13 cellular contexts compared by ENCODE assay signal in the genomic region with DNA sequence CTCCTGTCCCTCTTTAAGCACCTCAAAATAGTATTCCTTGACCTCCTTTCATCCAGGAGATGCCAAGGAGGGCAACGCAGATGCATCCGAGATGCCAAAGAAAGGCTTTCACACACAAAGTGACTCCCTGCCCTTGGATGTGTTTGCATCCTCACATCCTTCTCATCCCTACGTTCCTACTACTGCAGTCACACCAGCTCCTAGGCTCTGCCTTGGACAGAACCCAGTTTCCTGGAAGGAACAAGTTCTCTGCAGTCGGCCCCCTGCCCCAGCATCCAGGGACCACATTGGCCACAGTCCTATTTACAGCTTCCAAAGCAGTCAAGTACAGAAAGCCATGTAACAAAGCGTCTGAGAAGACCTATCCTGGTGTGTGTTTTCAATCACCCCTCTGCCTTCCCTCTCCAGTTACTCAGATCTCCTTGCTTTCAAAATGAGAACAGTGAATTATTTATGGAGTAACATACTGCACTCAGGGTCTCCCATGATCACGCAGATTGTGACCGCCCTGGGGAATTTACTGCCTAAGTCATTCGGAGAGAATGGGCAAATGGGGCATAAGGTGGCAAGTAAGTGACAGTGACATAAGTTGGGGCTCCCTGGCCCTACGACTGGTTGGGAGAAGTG. TPM values are rescaled to one million over a fixed set of nuclear protein-coding genes. Genes with fewer than 3 reads are reported as not detected.
DNase-seq lines count a peak whose midpoint lies in the region; ATAC-seq and TF ChIP-seq lines count a peak whose summit lies in the region.
"Had no signal": no experiment of that assay in that cellular context is flagged by ENCODE, and none has a peak within 500 bp of the region (broad histone marks: within the 10 kb centered on the region; RNA-seq: fewer than 3 reads in every experiment).

No MANE protein-coding gene starts in this region.

- WGBS in GM23248 (ENCODE audit: low coverage in 1 of 2, low lambda C conversion rate in 2 of 2, missing lambda C conversion rate in 2 of 2), 2 experiments, result 46% methylated on average over 9 of the region's 9 CpGs
- WGBS in body of pancreas, 2 donors, result 70 to 73% methylated on average over 9 of the region's 9 CpGs

- DNase-seq in GM23248, result no peak
- no peak for DNase-seq in body of pancreas
- no peak for DNase-seq in left lung
- DNase-seq in SIG-M5 treated with dmso at 0.1 percent for 504 hours (lab: John Stamatoyannopoulos, UW; ENCODE audit: unreplicated experiment), result no peak
- no peak for DNase-seq in stimulated activated naive CD4-positive, alpha-beta T cell treated with Interleukin-2 at 50 U/mL for 16 hours (lab: John Stamatoyannopoulos, UW)
- DNase-seq in midbrain (lab: John Stamatoyannopoulos, UW), result no peak
- DNase-seq: DMS53, NCI-H1694 treated with DMSO at 0.1 percent for 48 hours, NCI-H69 had no signal

- H3K4me2 ChIP-seq in GM23248 (ENCODE audit: unreplicated experiment) (peak overlapping the region; percentile 58), skeletal muscle satellite cell (ENCODE audit: low read length) (peak overlapping the region; percentile 33)

- H3K36me3 ChIP-seq in GM23248 (ENCODE audit: low read depth) (no peaks in the 10 kb centered on the region), body of pancreas (replicated peaks in 1 of 2; ENCODE audit: insufficient read depth in 1 of 2, low read depth in 2 of 2) (no peaks in the 10 kb centered on the region), left lung (no peaks in the 10 kb centered on the region), skeletal muscle satellite cell (ENCODE audit: insufficient read depth, low read length) (no peaks in the 10 kb centered on the region)
- H3K36me3 ChIP-seq: SJSA1, vagina had no signal

- peak overlapping the region; percentile 89 for H3K27ac ChIP-seq in GM23248
- H3K27ac ChIP-seq in body of pancreas, result peak overlapping the region in 3 of 4 donors; percentile 29 to 68 (median 66)
- peak overlapping the region; percentile 42 to 57 for H3K27ac ChIP-seq in left lung
- H3K27ac ChIP-seq: SJSA1, vagina had no signal

- H3F3A ChIP-seq in GM23248 (ENCODE audit: insufficient read depth), result peaks cover 25% of the 10 kb centered on the region

- peak overlapping the region; percentile 71 for H3K9ac ChIP-seq in GM23248
- H3K9ac ChIP-seq in skeletal muscle satellite cell (ENCODE audit: low read depth, low read length), result peak overlapping the region; percentile 55

- H3K9me3 ChIP-seq in GM23248 (ENCODE audit: low read depth) (no peaks in the 10 kb centered on the region), body of pancreas (no peaks in the 10 kb centered on the region), left lung (no peaks in the 10 kb centered on the region), skeletal muscle satellite cell (replicated peaks; ENCODE audit: low read length) (no peaks in the 10 kb centered on the region)
- H3K9me3 ChIP-seq: SJSA1, vagina had no signal

- no peaks in the 10 kb centered on the region for H4K20me1 ChIP-seq in GM23248 (ENCODE audit: insufficient read depth)

- intact Hi-C loops in body of pancreas (cut with DNase I), result no loop called here
- intact Hi-C loops in left lung (cut with DNase I), result no loop called here

- ATAC-seq in body of pancreas, result no peak
- peak; percentile 8 for ATAC-seq in left lung
- ATAC-seq in GM21529 (IDR thresholded peaks at IDR 0.05; ENCODE audit: unreplicated experiment), result no peak

- H3K27me3 ChIP-seq in GM23248 (replicated peaks; ENCODE audit: insufficient read depth), result no peaks in the 10 kb centered on the region
- no peaks in the 10 kb centered on the region for H3K27me3 ChIP-seq in body of pancreas
- no peaks in the 10 kb centered on the region for H3K27me3 ChIP-seq in left lung
- H3K27me3 ChIP-seq in skeletal muscle satellite cell (ENCODE audit: control insufficient read depth, insufficient read depth, low read length), result peaks cover 4% of the 10 kb centered on the region
- H3K27me3 ChIP-seq: SJSA1, vagina had no signal

- in situ Hi-C loops in GM23248 (cut with MboI), result no loop called here

- 0 out of 2 replicates have a peak overlapping the region, but pooled peaks have one; percentile 15 for H2AFZ ChIP-seq in GM23248

- H3K4me3 ChIP-seq in GM23248 (no peak overlapping the region), body of pancreas (no peak overlapping the region), left lung (no peak overlapping the region), skeletal muscle satellite cell (ENCODE audit: low read length) (no peak overlapping the region)
- H3K4me3 ChIP-seq: SJSA1, vagina had no signal

- peaks cover 16% of the 10 kb centered on the region for H3K4me1 ChIP-seq in GM23248 (ENCODE audit: insufficient read depth)
- peaks cover 28% of the 10 kb centered on the region for H3K4me1 ChIP-seq in body of pancreas
- H3K4me1 ChIP-seq in left lung, result peaks cover 14 to 31% of the 10 kb centered on the region in 2 donors
- H3K4me1 ChIP-seq in skeletal muscle satellite cell (ENCODE audit: control insufficient read depth, insufficient read depth, low read length), result peaks cover 28% of the 10 kb centered on the region

- no peaks in the 10 kb centered on the region for H3K9me2 ChIP-seq in GM23248 (ENCODE audit: insufficient read depth)

- TF ChIP-seq CTCF in body of pancreas (IDR thresholded peaks at IDR 0.05) (no peak), left lung (IDR thresholded peaks at IDR 0.05) (no peak)

- H3K79me2 ChIP-seq in GM23248 (ENCODE audit: insufficient read depth), result no peaks in the 10 kb centered on the region

- TF ChIP-seq POLR2A in body of pancreas (IDR thresholded peaks at IDR 0.05), result no peak

RNA-seq across cellular contexts. Expression of gene SRP9, which starts 21.8 kb away (rescaled TPM):
- 321 and 446 TPM in 2 replicates for total RNA-seq in GM23248 (2014; rRNA removed; shearing (Covaris generic))
- polyA plus RNA-seq in GM23248 (2016; fragmentation: Nextera tagmentation; extraction: Ambion mirVana), result 415 and 419 TPM in 2 replicates
- total RNA-seq in body of pancreas (10 to 100 TPM; 48.5 to 86.6 TPM), left lung (100 to 1,000 TPM; 195 to 204 TPM)
- 202 and 253 TPM in 2 replicates for total RNA-seq in skeletal muscle satellite cell (2012; rRNA removed)

RNA-seq across cellular contexts. Expression of gene EPHX1, which starts 54.1 kb away (rescaled TPM):
- 18.2 and 21.9 TPM in 2 replicates for total RNA-seq in GM23248 (2014; rRNA removed; shearing (Covaris generic))
- 16.6 and 17.0 TPM in 2 replicates for polyA plus RNA-seq in GM23248 (2016; fragmentation: Nextera tagmentation; extraction: Ambion mirVana)
- total RNA-seq in body of pancreas (100 to 1,000 TPM; 109 to 136 TPM), left lung (100 to 1,000 TPM; 116 to 305 TPM)
- 16.4 and 33.5 TPM in 2 replicates for total RNA-seq in skeletal muscle satellite cell (2012; rRNA removed)
